Comparison of ENCODE assay signal across 1 cellular context in the genomic region with DNA sequence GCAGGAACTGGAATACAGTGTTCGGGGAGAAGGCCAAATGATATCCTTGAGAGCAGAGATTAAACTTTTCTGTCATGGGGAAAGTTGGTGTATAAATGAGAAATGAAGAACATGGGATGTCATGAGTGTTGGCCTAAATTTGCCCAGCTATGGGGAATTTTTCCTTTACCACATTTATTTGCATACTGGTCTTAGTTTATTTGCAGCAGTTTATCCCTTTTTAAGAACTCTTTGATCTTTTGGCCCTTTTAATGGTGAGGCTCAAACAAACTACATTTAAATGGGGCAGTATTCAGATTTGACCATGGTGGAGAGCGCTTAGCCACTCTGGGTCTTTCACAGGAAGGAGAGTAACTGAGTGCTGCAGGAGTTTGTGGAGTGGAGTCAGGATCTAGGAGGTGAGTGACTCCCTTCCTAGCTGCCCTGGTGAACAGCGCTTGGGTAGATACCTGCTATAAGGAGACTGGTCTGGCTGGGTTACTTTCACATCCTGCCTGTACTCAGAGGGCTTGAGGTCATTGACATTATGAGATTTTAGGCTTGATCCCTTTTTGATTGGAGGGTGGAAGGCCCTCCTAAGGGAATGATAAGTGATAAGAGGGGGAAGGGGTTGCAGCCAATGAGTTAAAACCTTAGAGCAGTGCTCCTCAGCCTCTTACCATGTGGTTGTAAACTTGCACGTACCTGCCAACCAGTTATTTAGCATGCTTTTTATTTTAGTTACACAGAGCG.
A peak's percentile ranks its signal among the peaks of the same experiment; 100 is the strongest.
TF ChIP-seq lines count a peak whose summit lies in the region.

No MANE protein-coding gene starts in this region.

TF ChIP-seq in A549, 52 proteins besides CTCF, POLR2A, EP300 and RAD21:
- TF ChIP-seq CBX2 (IDR thresholded peaks at IDR 0.05; ENCODE audit: borderline replicate concordance, low read depth) (no peak), POLR2AphosphoS2 (conservative IDR thresholded peaks at IDR 0.05; ENCODE audit: low read length) (0 out of 2 replicates have a peak, but pooled peaks have one; percentile 61), HOXB5 (CRISPR knock-in tag; IDR thresholded peaks at IDR 0.05) (no peak), HOXA7 (CRISPR knock-in tag; IDR thresholded peaks at IDR 0.05) (0 out of 2 replicates have a peak, but pooled peaks have one; percentile 52), PHF8 (IDR thresholded peaks at IDR 0.05; ENCODE audit: borderline replicate concordance, low read depth) (no peak), CEBPB (IDR thresholded peaks at IDR 0.05) (no peak)
- TF ChIP-seq, protein P1, sequence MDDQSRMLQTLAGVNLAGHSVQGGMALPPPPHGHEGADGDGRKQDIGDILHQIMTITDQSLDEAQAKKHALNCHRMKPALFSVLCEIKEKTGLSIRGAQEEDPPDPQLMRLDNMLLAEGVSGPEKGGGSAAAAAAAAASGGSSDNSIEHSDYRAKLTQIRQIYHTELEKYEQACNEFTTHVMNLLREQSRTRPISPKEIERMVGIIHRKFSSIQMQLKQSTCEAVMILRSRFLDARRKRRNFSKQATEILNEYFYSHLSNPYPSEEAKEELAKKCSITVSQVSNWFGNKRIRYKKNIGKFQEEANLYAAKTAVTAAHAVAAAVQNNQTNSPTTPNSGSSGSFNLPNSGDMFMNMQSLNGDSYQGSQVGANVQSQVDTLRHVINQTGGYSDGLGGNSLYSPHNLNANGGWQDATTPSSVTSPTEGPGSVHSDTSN (IDR thresholded peaks at IDR 0.05): no peak
